In the genomic region with DNA sequence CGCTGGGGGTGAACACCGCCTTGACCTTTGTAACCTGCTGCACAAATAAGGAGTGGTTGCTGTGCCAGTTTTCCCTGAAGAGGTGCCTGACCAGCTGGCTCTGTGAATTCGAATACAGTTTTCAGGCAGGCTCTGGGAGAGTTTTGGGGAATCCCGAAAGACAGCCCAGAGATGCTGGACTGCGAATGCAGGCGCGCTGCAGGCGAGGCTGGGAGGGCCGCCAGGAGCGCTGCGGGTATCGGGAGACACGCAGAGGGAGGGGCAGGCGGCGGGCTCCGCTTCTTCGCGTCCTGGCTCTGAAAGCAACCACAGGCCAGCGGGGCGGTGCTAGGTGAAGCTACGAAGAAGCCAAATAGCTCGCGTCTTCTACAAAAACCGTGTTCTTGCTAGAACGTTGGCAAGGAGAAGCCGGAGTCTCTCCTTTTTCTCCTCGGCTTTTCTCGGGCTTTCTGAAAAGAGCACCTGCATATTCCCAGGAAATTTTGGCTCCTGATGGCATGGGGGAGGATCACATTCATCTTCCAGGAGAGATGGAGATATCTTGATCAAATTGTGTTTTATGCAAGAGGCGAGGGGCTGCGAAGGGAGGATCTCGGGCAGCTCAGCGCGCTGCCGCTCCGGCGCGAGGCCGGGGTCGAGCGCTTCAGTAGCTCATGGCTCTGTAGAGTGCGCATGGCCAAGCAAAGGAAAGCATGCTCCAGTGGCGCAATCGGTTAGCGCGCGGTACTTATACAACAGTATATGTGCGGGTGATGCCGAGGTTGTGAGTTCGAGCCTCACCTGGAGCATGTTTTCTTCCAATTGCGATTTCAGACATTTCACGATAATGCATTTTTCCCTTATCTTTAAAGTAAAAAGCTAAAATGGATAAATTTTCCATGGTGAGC, we compare ENCODE assay signal across 1 cellular context.
TF ChIP-seq lines count a peak whose summit lies in the region.

No MANE protein-coding gene starts in this region.

TF ChIP-seq in HEK293, 187 proteins besides CTCF, POLR2A, EP300 and RAD21 (continued from another document and continues in another):
- TF ChIP-seq, protein P1, sequence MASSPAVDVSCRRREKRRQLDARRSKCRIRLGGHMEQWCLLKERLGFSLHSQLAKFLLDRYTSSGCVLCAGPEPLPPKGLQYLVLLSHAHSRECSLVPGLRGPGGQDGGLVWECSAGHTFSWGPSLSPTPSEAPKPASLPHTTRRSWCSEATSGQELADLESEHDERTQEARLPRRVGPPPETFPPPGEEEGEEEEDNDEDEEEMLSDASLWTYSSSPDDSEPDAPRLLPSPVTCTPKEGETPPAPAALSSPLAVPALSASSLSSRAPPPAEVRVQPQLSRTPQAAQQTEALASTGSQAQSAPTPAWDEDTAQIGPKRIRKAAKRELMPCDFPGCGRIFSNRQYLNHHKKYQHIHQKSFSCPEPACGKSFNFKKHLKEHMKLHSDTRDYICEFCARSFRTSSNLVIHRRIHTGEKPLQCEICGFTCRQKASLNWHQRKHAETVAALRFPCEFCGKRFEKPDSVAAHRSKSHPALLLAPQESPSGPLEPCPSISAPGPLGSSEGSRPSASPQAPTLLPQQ (tag by site-specific recombination; IDR thresholded peaks at IDR 0.05) = no peak
- TF ChIP-seq ZNF37A (tag by site-specific recombination; IDR thresholded peaks at IDR 0.05) (peak; percentile 20; the same call in 1 of the 2 replicates), ZNF324 (tag by site-specific recombination; IDR thresholded peaks at IDR 0.05) (peak; percentile 67; the same call in 1 of the 2 replicates), ZBTB8A (tag by site-specific recombination; IDR thresholded peaks at IDR 0.05) (peak; percentile 44; the same call in 1 of the 2 replicates), TRIM28 (IDR thresholded peaks at IDR 0.05; ENCODE audit: borderline replicate concordance, low read length) (peak; percentile 86; the same call in 1 of the 2 replicates), ZNF830 (tag by site-specific recombination; IDR thresholded peaks at IDR 0.05; ENCODE audit: low read depth) (no peak), ZNF548 (tag by site-specific recombination; IDR thresholded peaks at IDR 0.05) (no peak), ZNF274 (IDR thresholded peaks at IDR 0.05; ENCODE audit: low read length) (no peak), ZNF274 (tag by site-specific recombination; IDR thresholded peaks at IDR 0.05; ENCODE audit: borderline replicate concordance) (no peak), ZNF660 (tag by site-specific recombination; IDR thresholded peaks at IDR 0.05) (peak; percentile 89), HOXD13 (CRISPR knock-in tag; IDR thresholded peaks at IDR 0.05; ENCODE audit: borderline replicate concordance) (peak; percentile 58; the same call in 1 of the 2 replicates), ZNF747 (tag by site-specific recombination; IDR thresholded peaks at IDR 0.05) (no peak), ZNF626 (tag by site-specific recombination; IDR thresholded peaks at IDR 0.05) (no peak), ZNF169 (tag by site-specific recombination; IDR thresholded peaks at IDR 0.05) (no peak), SP7 (tag by site-specific recombination; IDR thresholded peaks at IDR 0.05) (peak; percentile 69), ZNF248 (tag by site-specific recombination; IDR thresholded peaks at IDR 0.05) (no peak), BCL11A (tag by site-specific recombination; IDR thresholded peaks at IDR 0.05; ENCODE audit: low read depth) (0 out of 2 replicates have a peak, but pooled peaks have one; percentile 37), ZNF214 (tag by site-specific recombination; IDR thresholded peaks at IDR 0.05; ENCODE audit: borderline replicate concordance) (no peak), ZNF391 (tag by site-specific recombination; IDR thresholded peaks at IDR 0.05; ENCODE audit: borderline replicate concordance, low read depth) (0 out of 2 replicates have a peak, but pooled peaks have one; percentile 35), ZNF521 (tag by site-specific recombination; IDR thresholded peaks at IDR 0.05) (no peak), ZNF140 (tag by site-specific recombination; IDR thresholded peaks at IDR 0.05) (no peak), MZF1 (tag by site-specific recombination; IDR thresholded peaks at IDR 0.05; ENCODE audit: borderline replicate concordance) (no peak), GLIS1 (tag by site-specific recombination; IDR thresholded peaks at IDR 0.05) (peak; percentile 26; the same call in 1 of the 2 replicates), ZNF341 (tag by site-specific recombination; IDR thresholded peaks at IDR 0.05; ENCODE audit: low read depth) (peak; percentile 87), ZFHX2 (tag by site-specific recombination; conservative IDR thresholded peaks at IDR 0.05) (no peak), YY1 (tag by site-specific recombination; IDR thresholded peaks at IDR 0.05) (peak; percentile 60; the same call in 1 of the 2 replicates), GLI2 (tag by site-specific recombination; IDR thresholded peaks at IDR 0.05; ENCODE audit: borderline replicate concordance, low read depth) (no peak), SALL2 (tag by site-specific recombination; IDR thresholded peaks at IDR 0.05; ENCODE audit: borderline replicate concordance) (no peak; the same call in 1 of the 2 replicates), ZNF24 (tag by site-specific recombination; IDR thresholded peaks at IDR 0.05) (peak; percentile 75; the same call in 1 of the 2 replicates), KLF10 (tag by site-specific recombination; IDR thresholded peaks at IDR 0.05) (peak; percentile 74), KLF1 (tag by site-specific recombination; IDR thresholded peaks at IDR 0.05) (no peak), PRDM1 (tag by site-specific recombination; IDR thresholded peaks at IDR 0.05) (peak; percentile 85), ZNF791 (tag by site-specific recombination; IDR thresholded peaks at IDR 0.05) (no peak), ZNF837 (tag by site-specific recombination; IDR thresholded peaks at IDR 0.05) (no peak), ZNF664 (tag by site-specific recombination; IDR thresholded peaks at IDR 0.05) (no peak), ZNF514 (tag by site-specific recombination; IDR thresholded peaks at IDR 0.05) (no peak), ZNF48 (tag by site-specific recombination; IDR thresholded peaks at IDR 0.05) (no peak)
- TF ChIP-seq, protein P2, sequence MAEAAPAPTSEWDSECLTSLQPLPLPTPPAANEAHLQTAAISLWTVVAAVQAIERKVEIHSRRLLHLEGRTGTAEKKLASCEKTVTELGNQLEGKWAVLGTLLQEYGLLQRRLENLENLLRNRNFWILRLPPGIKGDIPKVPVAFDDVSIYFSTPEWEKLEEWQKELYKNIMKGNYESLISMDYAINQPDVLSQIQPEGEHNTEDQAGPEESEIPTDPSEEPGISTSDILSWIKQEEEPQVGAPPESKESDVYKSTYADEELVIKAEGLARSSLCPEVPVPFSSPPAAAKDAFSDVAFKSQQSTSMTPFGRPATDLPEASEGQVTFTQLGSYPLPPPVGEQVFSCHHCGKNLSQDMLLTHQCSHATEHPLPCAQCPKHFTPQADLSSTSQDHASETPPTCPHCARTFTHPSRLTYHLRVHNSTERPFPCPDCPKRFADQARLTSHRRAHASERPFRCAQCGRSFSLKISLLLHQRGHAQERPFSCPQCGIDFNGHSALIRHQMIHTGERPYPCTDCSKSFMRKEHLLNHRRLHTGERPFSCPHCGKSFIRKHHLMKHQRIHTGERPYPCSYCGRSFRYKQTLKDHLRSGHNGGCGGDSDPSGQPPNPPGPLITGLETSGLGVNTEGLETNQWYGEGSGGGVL (tag by site-specific recombination; IDR thresholded peaks at IDR 0.05) = no peak
- TF ChIP-seq, protein P3, sequence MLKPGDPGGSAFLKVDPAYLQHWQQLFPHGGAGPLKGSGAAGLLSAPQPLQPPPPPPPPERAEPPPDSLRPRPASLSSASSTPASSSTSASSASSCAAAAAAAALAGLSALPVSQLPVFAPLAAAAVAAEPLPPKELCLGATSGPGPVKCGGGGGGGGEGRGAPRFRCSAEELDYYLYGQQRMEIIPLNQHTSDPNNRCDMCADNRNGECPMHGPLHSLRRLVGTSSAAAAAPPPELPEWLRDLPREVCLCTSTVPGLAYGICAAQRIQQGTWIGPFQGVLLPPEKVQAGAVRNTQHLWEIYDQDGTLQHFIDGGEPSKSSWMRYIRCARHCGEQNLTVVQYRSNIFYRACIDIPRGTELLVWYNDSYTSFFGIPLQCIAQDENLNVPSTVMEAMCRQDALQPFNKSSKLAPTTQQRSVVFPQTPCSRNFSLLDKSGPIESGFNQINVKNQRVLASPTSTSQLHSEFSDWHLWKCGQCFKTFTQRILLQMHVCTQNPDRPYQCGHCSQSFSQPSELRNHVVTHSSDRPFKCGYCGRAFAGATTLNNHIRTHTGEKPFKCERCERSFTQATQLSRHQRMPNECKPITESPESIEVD (tag by site-specific recombination; IDR thresholded peaks at IDR 0.05) = peak; percentile 79
- TF ChIP-seq, protein P4, sequence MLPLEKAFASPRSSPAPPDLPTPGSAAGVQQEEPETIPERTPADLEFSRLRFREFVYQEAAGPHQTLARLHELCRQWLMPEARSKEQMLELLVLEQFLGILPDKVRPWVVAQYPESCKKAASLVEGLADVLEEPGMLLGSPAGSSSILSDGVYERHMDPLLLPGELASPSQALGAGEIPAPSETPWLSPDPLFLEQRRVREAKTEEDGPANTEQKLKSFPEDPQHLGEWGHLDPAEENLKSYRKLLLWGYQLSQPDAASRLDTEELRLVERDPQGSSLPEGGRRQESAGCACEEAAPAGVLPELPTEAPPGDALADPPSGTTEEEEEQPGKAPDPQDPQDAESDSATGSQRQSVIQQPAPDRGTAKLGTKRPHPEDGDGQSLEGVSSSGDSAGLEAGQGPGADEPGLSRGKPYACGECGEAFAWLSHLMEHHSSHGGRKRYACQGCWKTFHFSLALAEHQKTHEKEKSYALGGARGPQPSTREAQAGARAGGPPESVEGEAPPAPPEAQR (tag by site-specific recombination; IDR thresholded peaks at IDR 0.05) = no peak
- TF ChIP-seq, protein P5, sequence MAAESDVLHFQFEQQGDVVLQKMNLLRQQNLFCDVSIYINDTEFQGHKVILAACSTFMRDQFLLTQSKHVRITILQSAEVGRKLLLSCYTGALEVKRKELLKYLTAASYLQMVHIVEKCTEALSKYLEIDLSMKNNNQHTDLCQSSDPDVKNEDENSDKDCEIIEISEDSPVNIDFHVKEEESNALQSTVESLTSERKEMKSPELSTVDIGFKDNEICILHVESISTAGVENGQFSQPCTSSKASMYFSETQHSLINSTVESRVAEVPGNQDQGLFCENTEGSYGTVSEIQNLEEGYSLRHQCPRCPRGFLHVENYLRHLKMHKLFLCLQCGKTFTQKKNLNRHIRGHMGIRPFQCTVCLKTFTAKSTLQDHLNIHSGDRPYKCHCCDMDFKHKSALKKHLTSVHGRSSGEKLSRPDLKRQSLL (tag by site-specific recombination; IDR thresholded peaks at IDR 0.05) = peak; percentile 67; the same call in 1 of the 2 replicates
- TF ChIP-seq, protein P6, sequence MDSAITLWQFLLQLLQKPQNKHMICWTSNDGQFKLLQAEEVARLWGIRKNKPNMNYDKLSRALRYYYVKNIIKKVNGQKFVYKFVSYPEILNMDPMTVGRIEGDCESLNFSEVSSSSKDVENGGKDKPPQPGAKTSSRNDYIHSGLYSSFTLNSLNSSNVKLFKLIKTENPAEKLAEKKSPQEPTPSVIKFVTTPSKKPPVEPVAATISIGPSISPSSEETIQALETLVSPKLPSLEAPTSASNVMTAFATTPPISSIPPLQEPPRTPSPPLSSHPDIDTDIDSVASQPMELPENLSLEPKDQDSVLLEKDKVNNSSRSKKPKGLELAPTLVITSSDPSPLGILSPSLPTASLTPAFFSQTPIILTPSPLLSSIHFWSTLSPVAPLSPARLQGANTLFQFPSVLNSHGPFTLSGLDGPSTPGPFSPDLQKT (IDR thresholded peaks at IDR 0.05; ENCODE audit: borderline replicate concordance, low read depth, low read length) = no peak
- TF ChIP-seq, protein P7, sequence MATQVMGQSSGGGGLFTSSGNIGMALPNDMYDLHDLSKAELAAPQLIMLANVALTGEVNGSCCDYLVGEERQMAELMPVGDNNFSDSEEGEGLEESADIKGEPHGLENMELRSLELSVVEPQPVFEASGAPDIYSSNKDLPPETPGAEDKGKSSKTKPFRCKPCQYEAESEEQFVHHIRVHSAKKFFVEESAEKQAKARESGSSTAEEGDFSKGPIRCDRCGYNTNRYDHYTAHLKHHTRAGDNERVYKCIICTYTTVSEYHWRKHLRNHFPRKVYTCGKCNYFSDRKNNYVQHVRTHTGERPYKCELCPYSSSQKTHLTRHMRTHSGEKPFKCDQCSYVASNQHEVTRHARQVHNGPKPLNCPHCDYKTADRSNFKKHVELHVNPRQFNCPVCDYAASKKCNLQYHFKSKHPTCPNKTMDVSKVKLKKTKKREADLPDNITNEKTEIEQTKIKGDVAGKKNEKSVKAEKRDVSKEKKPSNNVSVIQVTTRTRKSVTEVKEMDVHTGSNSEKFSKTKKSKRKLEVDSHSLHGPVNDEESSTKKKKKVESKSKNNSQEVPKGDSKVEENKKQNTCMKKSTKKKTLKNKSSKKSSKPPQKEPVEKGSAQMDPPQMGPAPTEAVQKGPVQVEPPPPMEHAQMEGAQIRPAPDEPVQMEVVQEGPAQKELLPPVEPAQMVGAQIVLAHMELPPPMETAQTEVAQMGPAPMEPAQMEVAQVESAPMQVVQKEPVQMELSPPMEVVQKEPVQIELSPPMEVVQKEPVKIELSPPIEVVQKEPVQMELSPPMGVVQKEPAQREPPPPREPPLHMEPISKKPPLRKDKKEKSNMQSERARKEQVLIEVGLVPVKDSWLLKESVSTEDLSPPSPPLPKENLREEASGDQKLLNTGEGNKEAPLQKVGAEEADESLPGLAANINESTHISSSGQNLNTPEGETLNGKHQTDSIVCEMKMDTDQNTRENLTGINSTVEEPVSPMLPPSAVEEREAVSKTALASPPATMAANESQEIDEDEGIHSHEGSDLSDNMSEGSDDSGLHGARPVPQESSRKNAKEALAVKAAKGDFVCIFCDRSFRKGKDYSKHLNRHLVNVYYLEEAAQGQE (tag by site-specific recombination; IDR thresholded peaks at IDR 0.05) = peak; percentile 73
- TF ChIP-seq, protein P8, sequence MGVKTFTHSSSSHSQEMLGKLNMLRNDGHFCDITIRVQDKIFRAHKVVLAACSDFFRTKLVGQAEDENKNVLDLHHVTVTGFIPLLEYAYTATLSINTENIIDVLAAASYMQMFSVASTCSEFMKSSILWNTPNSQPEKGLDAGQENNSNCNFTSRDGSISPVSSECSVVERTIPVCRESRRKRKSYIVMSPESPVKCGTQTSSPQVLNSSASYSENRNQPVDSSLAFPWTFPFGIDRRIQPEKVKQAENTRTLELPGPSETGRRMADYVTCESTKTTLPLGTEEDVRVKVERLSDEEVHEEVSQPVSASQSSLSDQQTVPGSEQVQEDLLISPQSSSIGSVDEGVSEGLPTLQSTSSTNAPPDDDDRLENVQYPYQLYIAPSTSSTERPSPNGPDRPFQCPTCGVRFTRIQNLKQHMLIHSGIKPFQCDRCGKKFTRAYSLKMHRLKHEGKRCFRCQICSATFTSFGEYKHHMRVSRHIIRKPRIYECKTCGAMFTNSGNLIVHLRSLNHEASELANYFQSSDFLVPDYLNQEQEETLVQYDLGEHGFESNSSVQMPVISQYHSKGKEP (tag by site-specific recombination; IDR thresholded peaks at IDR 0.05) = peak; percentile 70; the same call in 1 of the 2 replicates
- TF ChIP-seq, protein P9, sequence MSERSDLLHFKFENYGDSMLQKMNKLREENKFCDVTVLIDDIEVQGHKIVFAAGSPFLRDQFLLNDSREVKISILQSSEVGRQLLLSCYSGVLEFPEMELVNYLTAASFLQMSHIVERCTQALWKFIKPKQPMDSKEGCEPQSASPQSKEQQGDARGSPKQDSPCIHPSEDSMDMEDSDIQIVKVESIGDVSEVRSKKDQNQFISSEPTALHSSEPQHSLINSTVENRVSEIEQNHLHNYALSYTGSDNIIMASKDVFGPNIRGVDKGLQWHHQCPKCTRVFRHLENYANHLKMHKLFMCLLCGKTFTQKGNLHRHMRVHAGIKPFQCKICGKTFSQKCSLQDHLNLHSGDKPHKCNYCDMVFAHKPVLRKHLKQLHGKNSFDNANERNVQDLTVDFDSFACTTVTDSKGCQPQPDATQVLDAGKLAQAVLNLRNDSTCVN (tag by site-specific recombination; optimal IDR thresholded peaks at IDR 0.05) = peak; percentile 93
